ENCODE assay signal across 17 cellular contexts in genomic region chr3:30743641-30744317, GRCh38.
"Had no signal": no experiment of that assay in that cellular context is flagged by ENCODE, and none has a peak within 500 bp of the region (broad histone marks: within the 10 kb centered on the region; RNA-seq: fewer than 3 reads in every experiment).

No MANE protein-coding gene starts in this region.

- DNase-seq: activated CD4-positive, alpha-beta T cell treated with anti-CD3 and anti-CD28 coated beads for 48 hours; activated CD8-positive, alpha-beta memory T cell treated with anti-CD3 and anti-CD28 coated beads, Interleukin-2, amount 10 ng/mL, durations not matched to agents 7 days and 5 days; activated naive CD4-positive, alpha-beta T cell; activated T-cell treated with anti-CD3 and anti-CD28 coated beads, Interleukin-2, amount 50 U/mL, for 4 hours; brain microvascular endothelial cell; dermis blood vessel endothelial cell; hypothalamus; kidney glomerular epithelial cell; midbrain; pancreas; stimulated activated CD4-positive, alpha-beta T cell treated with anti-CD3 and anti-CD28 coated beads, Interleukin-4, amount 100 ng/mL, for 1 hour; T-cell; T1000 had no signal

- H3K27me3 ChIP-seq: brain microvascular endothelial cell, neural progenitor cell, pancreas, tibial nerve had no signal

- H3K4me2 ChIP-seq: neural progenitor cell had no signal

- H3K27ac ChIP-seq: brain microvascular endothelial cell, neural progenitor cell, pancreas, tibial nerve, VCaP had no signal

- H3K9me3 ChIP-seq: pancreas, tibial nerve had no signal

- H3K4me1 ChIP-seq: pancreas, tibial nerve had no signal

- H3K4me1 Mint-ChIP-seq: neural progenitor cell had no signal

- H3K36me3 ChIP-seq: brain microvascular endothelial cell, neural progenitor cell, pancreas, tibial nerve had no signal

- H3K9me3 Mint-ChIP-seq: activated T-cell treated with anti-CD3 and anti-CD28 coated beads, Interleukin-2, amount 50 U/mL, for 4 hours; neural progenitor cell; T-cell had no signal

- H3K36me3 Mint-ChIP-seq: activated CD8-positive, alpha-beta memory T cell treated with anti-CD3 and anti-CD28 coated beads, Interleukin-2, amount 10 ng/mL, durations not matched to agents 7 days and 5 days; neural progenitor cell; T-cell had no signal

- H3K4me3 Mint-ChIP-seq: activated CD8-positive, alpha-beta memory T cell treated with anti-CD3 and anti-CD28 coated beads, Interleukin-2, amount 10 ng/mL, durations not matched to agents 7 days and 5 days; activated T-cell treated with anti-CD3 and anti-CD28 coated beads, Interleukin-2, amount 50 U/mL, for 4 hours; neural progenitor cell had no signal

- H3K27ac Mint-ChIP-seq: neural progenitor cell, T-cell had no signal

- H3K27me3 Mint-ChIP-seq: activated CD8-positive, alpha-beta memory T cell treated with anti-CD3 and anti-CD28 coated beads, Interleukin-2, amount 10 ng/mL, durations not matched to agents 7 days and 5 days had no signal

- ATAC-seq: activated T-cell treated with anti-CD3 and anti-CD28 coated beads, Interleukin-2, amount 50 U/mL, for 4 hours; esophagus mucosa; pancreas; T-cell had no signal

- H3K4me3 ChIP-seq: neural progenitor cell, pancreas, tibial nerve had no signal

- H2AFZ ChIP-seq: neural progenitor cell had no signal

- H3K9ac ChIP-seq: neural progenitor cell had no signal
